ENCODE assay signal across 1 cellular context in the genomic region with DNA sequence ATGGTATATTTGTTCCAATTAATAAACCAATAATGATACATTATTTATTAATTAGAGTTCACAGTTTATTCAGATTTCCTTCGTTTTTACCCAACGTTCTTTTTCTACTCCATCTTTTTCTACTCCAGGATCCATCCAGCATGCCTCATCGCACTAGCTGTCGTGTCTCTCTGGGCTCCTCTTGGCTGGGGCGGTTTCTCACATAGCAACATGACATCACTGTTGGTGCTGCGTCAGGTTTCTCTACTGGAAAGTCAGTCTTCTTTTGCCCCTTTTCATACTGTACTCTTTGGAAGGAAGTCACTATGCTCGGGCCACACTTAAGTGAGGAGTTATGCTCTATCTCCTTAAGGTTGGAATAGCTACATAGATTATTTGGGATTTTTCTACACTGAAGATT.
TF ChIP-seq lines count a peak whose summit lies in the region.

No MANE protein-coding gene starts in this region.

TF ChIP-seq in HepG2, 621 proteins besides CTCF, POLR2A, EP300 and RAD21:
- TF ChIP-seq CBX5 (CRISPR knock-in tag; IDR thresholded peaks at IDR 0.05; ENCODE audit: borderline replicate concordance) (no peak), RFX5 (IDR thresholded peaks at IDR 0.05; ENCODE audit: low read depth, low read length) (0 out of 2 replicates have a peak, but pooled peaks have one; percentile 50), ZNF766 (CRISPR knock-in tag; IDR thresholded peaks at IDR 0.05; ENCODE audit: borderline replicate concordance) (no peak), ZNF710 (CRISPR knock-in tag; IDR thresholded peaks at IDR 0.05; ENCODE audit: borderline replicate concordance) (no peak), ZKSCAN5 (CRISPR knock-in tag; IDR thresholded peaks at IDR 0.05) (no peak), ZNF879 (CRISPR knock-in tag; IDR thresholded peaks at IDR 0.05) (no peak), ZNF7 (CRISPR knock-in tag; IDR thresholded peaks at IDR 0.05) (no peak), RFXAP (CRISPR knock-in tag; IDR thresholded peaks at IDR 0.05; ENCODE audit: borderline replicate concordance) (no peak)
- TF ChIP-seq, protein P1, sequence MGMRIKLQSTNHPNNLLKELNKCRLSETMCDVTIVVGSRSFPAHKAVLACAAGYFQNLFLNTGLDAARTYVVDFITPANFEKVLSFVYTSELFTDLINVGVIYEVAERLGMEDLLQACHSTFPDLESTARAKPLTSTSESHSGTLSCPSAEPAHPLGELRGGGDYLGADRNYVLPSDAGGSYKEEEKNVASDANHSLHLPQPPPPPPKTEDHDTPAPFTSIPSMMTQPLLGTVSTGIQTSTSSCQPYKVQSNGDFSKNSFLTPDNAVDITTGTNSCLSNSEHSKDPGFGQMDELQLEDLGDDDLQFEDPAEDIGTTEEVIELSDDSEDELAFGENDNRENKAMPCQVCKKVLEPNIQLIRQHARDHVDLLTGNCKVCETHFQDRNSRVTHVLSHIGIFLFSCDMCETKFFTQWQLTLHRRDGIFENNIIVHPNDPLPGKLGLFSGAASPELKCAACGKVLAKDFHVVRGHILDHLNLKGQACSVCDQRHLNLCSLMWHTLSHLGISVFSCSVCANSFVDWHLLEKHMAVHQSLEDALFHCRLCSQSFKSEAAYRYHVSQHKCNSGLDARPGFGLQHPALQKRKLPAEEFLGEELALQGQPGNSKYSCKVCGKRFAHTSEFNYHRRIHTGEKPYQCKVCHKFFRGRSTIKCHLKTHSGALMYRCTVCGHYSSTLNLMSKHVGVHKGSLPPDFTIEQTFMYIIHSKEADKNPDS (CRISPR knock-in tag; IDR thresholded peaks at IDR 0.05) = no peak
TF ChIP-seq in HepG2: peak in this region for 1.
